ENCODE assay signal across 8 cellular contexts in the genomic region with DNA sequence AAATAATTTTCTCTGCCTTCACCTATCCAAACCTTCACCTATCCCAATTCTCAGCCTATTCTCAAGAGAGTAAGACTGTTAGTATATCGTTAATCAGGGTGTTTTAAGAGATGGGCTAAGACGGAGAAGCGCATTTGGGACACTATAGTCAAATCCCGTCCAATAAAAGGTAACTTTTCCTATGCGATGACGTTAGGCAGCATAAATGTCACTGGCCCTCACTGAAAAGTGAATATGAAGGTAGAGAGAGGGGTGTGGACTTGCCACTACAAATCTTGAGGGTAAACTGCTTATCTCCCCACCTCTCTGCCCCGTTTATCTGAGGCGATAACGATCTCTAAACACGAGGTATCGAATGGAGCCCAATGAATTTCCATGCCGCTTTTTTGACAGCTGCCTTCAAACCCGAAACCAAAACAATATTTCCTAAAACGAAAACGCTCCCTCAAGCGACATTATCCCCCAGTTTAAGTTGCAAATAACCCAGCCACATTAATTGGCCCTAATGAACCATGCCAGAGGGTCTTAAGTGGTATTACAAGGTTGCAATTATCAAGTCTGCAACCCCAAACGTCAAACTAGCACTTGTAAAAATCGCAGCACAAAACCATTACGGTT.
DNase-seq lines count a peak whose midpoint lies in the region; ATAC-seq and TF ChIP-seq lines count a peak whose summit lies in the region.

No MANE protein-coding gene starts in this region.

- no peak for ATAC-seq in GM21528 (IDR thresholded peaks at IDR 0.05; ENCODE audit: low FRiP score, unreplicated experiment)
- ATAC-seq in HG02884 (IDR thresholded peaks at IDR 0.05; ENCODE audit: unreplicated experiment): no peak

- TF ChIP-seq CTCF in WI38 (IDR thresholded peaks at IDR 0.05; ENCODE audit: low read depth, low read length): no peak
- TF ChIP-seq CTCF in fibroblast of pulmonary artery (IDR thresholded peaks at IDR 0.05; ENCODE audit: low read length, missing control alignments): no peak

- peak; percentile 11 for DNase-seq in activated T-cell treated with anti-CD3 and anti-CD28 coated beads for 4 hours
- no peak for DNase-seq in activated T-cell treated with anti-CD3 and anti-CD28 coated beads, Interleukin-2, amount 50 U/mL, for 1 hour
- no peak for DNase-seq in fibroblast of pulmonary artery (ENCODE audit: low read depth)
- peak; percentile 17 for DNase-seq in putamen (ENCODE audit: low spot score)
- DNase-seq in NCI-H2196 (lab: John Stamatoyannopoulos, UW; ENCODE audit: unreplicated experiment): no peak

- peak overlapping the region; percentile 97 for H3K4me3 ChIP-seq in WI38 (ENCODE audit: low read depth, low read length)
- peak overlapping the region; percentile 84 for H3K4me3 ChIP-seq in fibroblast of pulmonary artery (replicated peaks; ENCODE audit: low read depth, low read length)

Comparison
In these comparisons a context has a peak if more than half of its experiments do, and no peak if none do; other contexts are left out.
1. DNase-seq: peak in activated T-cell treated with anti-CD3 and anti-CD28 coated beads for 4 hours (single experiment) and putamen (single experiment); none in activated T-cell treated with anti-CD3 and anti-CD28 coated beads, Interleukin-2, amount 50 U/mL, for 1 hour (single experiment), fibroblast of pulmonary artery (single experiment) and NCI-H2196 (single experiment).